Comparison of ENCODE assay signal across 22 cellular contexts in the genomic region with DNA sequence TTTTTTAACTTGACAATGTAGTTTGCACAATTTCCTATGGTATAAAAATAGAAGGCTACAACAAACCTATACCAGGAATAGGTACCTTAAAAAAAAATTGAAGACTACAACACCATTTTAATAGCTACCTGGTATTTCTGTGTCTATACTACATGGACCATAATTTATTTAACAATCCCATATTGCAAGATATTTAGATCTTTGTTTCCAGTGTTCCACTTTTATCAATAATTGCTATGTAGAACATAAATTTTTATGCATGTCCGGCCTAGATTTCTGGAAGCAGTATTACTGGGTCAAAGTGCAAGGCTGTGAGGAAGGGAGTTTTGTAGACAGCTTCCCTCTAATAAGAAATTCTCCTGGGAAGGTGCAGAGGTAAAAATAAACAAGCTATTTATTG. TPM values are rescaled to one million over a fixed set of nuclear protein-coding genes. Genes with fewer than 3 reads are reported as not detected.
"Had no signal": no experiment of that assay in that cellular context is flagged by ENCODE, and none has a peak within 500 bp of the region (broad histone marks: within the 10 kb centered on the region; RNA-seq: fewer than 3 reads in every experiment).

No MANE protein-coding gene starts in this region.

- H3K27ac Mint-ChIP-seq: activated naive CD4-positive, alpha-beta T cell treated with anti-CD3 and anti-CD28 coated beads, Interleukin-2, amount 10 ng/mL, durations not matched to agents 7 days and 5 days; naive B cell; WTC11 had no signal

- H3K9me3 Mint-ChIP-seq: activated naive CD4-positive, alpha-beta T cell treated with anti-CD3 and anti-CD28 coated beads, Interleukin-2, amount 10 ng/mL, durations not matched to agents 7 days and 5 days; activated T-cell treated with anti-CD3 and anti-CD28 coated beads, Interleukin-2, amount 50 U/mL, for 72 hours; immature natural killer cell; naive B cell had no signal

- H3K4me3 Mint-ChIP-seq: activated naive CD4-positive, alpha-beta T cell treated with anti-CD3 and anti-CD28 coated beads, Interleukin-2, amount 10 ng/mL, durations not matched to agents 7 days and 5 days; activated T-cell treated with anti-CD3 and anti-CD28 coated beads, Interleukin-2, amount 50 U/mL, for 72 hours; WTC11 had no signal

- H3K36me3 ChIP-seq: lower lobe of right lung, sigmoid colon, tibial artery, uterus had no signal

- ATAC-seq: activated T-cell treated with anti-CD3 and anti-CD28 coated beads, Interleukin-2, amount 50 U/mL, for 72 hours; esophagus mucosa; left lobe of liver; lower lobe of right lung; WTC11 had no signal

- H3K27me3 Mint-ChIP-seq: activated naive CD4-positive, alpha-beta T cell treated with anti-CD3 and anti-CD28 coated beads, Interleukin-2, amount 10 ng/mL, durations not matched to agents 7 days and 5 days; naive B cell had no signal

- H3K27ac ChIP-seq: sigmoid colon, tibial artery, uterus had no signal

- H3K4me3 ChIP-seq: lower lobe of right lung, sigmoid colon, tibial artery, uterus had no signal

- H3K9me3 ChIP-seq: lower lobe of right lung, sigmoid colon, tibial artery, uterus had no signal

- H3K36me3 Mint-ChIP-seq: brain, naive B cell had no signal

- H3K4me1 ChIP-seq: uterus had no signal

- H3K27me3 ChIP-seq: sigmoid colon, tibial artery, uterus had no signal

- DNase-seq: activated effector memory CD4-positive, alpha-beta T cell treated with Interleukin-2 at 50 U/mL for 16 hours; activated naive CD4-positive, alpha-beta T cell treated with anti-CD3 and anti-CD28 coated beads, Interleukin-2, amount 10 ng/mL, durations not matched to agents 7 days and 5 days; activated T-cell treated with anti-CD3 and anti-CD28 coated beads, Interleukin-2, amount 50 U/mL, for 72 hours; anterior cingulate cortex; caudate nucleus; effector memory CD4-positive, alpha-beta T cell; foreskin melanocyte; immature natural killer cell; naive B cell; stimulated activated CD4-positive, alpha-beta T cell treated with anti-CD3 and anti-CD28 coated beads, Interleukin-4, amount 100 ng/mL, for 1 hour; stimulated activated naive CD4-positive, alpha-beta T cell; substantia nigra; T1000; tibial artery; uterus had no signal

RNA-seq across cellular contexts. Expression of gene FITM1, which starts 20.0 kb away (rescaled TPM):
- total RNA-seq: kidney epithelial cell, WTC11 had no signal
